Comparison of ENCODE assay signal across 1 cellular context in the genomic region with DNA sequence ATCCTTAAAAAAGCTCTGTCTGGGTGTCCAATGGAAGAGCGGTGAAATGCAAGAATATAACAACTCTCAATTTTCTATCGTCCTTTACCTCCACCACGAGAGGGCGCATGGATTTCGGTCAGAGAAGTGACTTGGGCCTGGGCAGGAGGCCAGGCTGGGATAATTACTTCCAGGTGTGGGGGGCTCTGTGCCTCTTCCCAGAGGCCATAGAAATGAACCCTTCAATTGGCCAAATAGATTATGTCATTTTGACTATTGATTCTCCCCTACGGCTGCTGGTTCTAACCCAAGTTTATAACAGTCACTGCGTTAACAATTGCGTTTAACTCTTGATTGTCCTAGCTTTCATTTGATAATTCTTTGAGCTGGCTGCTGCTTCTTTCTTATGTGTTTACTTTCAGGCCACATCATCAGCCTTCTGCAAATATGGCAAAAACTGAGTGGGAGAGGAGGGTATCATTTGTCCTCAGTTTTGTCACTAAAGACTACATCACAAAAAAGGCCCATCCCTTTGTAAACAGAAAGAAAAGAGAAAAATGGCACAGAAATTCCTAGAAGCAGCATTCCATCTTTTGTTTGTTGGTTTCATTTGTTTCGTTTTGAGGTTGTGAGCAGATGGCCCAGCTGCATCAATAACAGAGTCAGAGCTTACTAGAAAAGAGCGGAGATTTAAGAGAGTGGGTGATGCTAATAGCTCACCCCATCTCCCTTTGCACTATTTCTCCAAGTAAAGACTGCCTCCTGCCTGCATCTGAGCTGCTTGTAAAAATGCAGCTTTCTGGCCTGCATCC.
TF ChIP-seq lines count a peak whose summit lies in the region.

No MANE protein-coding gene starts in this region.

TF ChIP-seq in GM12878, 131 proteins besides CTCF, POLR2A, EP300 and RAD21:
- TF ChIP-seq FOXM1 (IDR thresholded peaks at IDR 0.05; ENCODE audit: low read depth, low read length) (peak; percentile 31; the same call in 1 of the 2 replicates), POU2F2 (IDR thresholded peaks at IDR 0.05; ENCODE audit: borderline replicate concordance, low read depth, low read length) (peak; percentile 15; the same call in 1 of the 3 replicates), HCFC1 (IDR thresholded peaks at IDR 0.05; ENCODE audit: low read length) (no peak), SMC3 (IDR thresholded peaks at IDR 0.05; ENCODE audit: borderline replicate concordance, low read length) (peak; percentile 97), YY1 (IDR thresholded peaks at IDR 0.05; ENCODE audit: low read depth, low read length) (peak; percentile 60; the same call in 1 of the 2 replicates), IKZF1 (conservative IDR thresholded peaks at IDR 0.05) (peak; percentile 35; the same call in 1 of the 2 replicates), TARDBP (IDR thresholded peaks at IDR 0.05; ENCODE audit: borderline replicate concordance) (no peak), STAT3 (IDR thresholded peaks at IDR 0.05; ENCODE audit: low read depth, low read length) (no peak), NR2F1 (conservative IDR thresholded peaks at IDR 0.05) (no peak), HDAC6 (IDR thresholded peaks at IDR 0.05; ENCODE audit: unreplicated experiment) (no peak), RUNX3 (IDR thresholded peaks at IDR 0.05; ENCODE audit: low read length) (peak; percentile 32; the same call in 1 of the 2 replicates), SMARCA5 (IDR thresholded peaks at IDR 0.05) (0 out of 2 replicates have a peak, but pooled peaks have one; percentile 14), RB1 (IDR thresholded peaks at IDR 0.05; ENCODE audit: borderline replicate concordance) (peak; percentile 17; the same call in 1 of the 2 replicates), IRF4 (IDR thresholded peaks at IDR 0.05; ENCODE audit: low read depth, low read length) (0 out of 2 replicates have a peak, but pooled peaks have one; percentile 17), ETV6 (conservative IDR thresholded peaks at IDR 0.05 in 1 of 2, IDR thresholded peaks at IDR 0.05 in 1 of 2; ENCODE audit: borderline replicate concordance in 1 of 2, low read depth in 1 of 2) (no peak), BHLHE40 (IDR thresholded peaks at IDR 0.05; ENCODE audit: borderline replicate concordance in 1 of 2, low read depth in 2 of 2, low read length in 1 of 2) (no peak), RELA (IDR thresholded peaks at IDR 0.05; ENCODE audit: borderline replicate concordance, partially characterized antibody) (no peak)
- TF ChIP-seq, protein P1, sequence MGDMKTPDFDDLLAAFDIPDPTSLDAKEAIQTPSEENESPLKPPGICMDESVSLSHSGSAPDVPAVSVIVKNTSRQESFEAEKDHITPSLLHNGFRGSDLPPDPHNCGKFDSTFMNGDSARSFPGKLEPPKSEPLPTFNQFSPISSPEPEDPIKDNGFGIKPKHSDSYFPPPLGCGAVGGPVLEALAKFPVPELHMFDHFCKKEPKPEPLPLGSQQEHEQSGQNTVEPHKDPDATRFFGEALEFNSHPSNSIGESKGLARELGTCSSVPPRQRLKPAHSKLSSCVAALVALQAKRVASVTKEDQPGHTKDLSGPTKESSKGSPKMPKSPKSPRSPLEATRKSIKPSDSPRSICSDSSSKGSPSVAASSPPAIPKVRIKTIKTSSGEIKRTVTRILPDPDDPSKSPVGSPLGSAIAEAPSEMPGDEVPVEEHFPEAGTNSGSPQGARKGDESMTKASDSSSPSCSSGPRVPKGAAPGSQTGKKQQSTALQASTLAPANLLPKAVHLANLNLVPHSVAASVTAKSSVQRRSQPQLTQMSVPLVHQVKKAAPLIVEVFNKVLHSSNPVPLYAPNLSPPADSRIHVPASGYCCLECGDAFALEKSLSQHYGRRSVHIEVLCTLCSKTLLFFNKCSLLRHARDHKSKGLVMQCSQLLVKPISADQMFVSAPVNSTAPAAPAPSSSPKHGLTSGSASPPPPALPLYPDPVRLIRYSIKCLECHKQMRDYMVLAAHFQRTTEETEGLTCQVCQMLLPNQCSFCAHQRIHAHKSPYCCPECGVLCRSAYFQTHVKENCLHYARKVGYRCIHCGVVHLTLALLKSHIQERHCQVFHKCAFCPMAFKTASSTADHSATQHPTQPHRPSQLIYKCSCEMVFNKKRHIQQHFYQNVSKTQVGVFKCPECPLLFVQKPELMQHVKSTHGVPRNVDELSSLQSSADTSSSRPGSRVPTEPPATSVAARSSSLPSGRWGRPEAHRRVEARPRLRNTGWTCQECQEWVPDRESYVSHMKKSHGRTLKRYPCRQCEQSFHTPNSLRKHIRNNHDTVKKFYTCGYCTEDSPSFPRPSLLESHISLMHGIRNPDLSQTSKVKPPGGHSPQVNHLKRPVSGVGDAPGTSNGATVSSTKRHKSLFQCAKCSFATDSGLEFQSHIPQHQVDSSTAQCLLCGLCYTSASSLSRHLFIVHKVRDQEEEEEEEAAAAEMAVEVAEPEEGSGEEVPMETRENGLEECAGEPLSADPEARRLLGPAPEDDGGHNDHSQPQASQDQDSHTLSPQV (IDR thresholded peaks at IDR 0.05), result no peak
